ENCODE assay signal across 8 cellular contexts in genomic region chr1:53572061-53572801, GRCh38.
DNase-seq lines count a peak whose midpoint lies in the region; ATAC-seq and TF ChIP-seq lines count a peak whose summit lies in the region.

No MANE protein-coding gene starts in this region.

- H3K4me1 Mint-ChIP-seq in stimulated activated naive B cell treated with anti-CD40 and anti-IgM and Interleukin-4, amounts not matched to agents 10 μg/mL and 1 μg/mL and 100 μg/mL, for 72 hours: peaks cover 4 to 6% of the 10 kb centered on the region in 2 donors

- no peak overlapping the region for H3K27ac Mint-ChIP-seq in stimulated activated naive B cell treated with anti-CD40 and anti-IgM and Interleukin-4, amounts not matched to agents 10 μg/mL and 1 μg/mL and 100 μg/mL, for 72 hours

- peaks cover 7% of the 10 kb centered on the region in 2 donors for H3K9me3 Mint-ChIP-seq in stimulated activated naive B cell treated with anti-CD40 and anti-IgM and Interleukin-4, amounts not matched to agents 10 μg/mL and 1 μg/mL and 100 μg/mL, for 72 hours

- in situ Hi-C loops in astrocyte of the spinal cord (cut with HindIII; ENCODE audit: low sequenced_read_pairs): no loop called here

- no peak overlapping the region for H3K4me3 ChIP-seq in astrocyte of the spinal cord (ENCODE audit: low read depth, low read length)

- peak; percentile 81 for DNase-seq in DMS 273 (lab: John Stamatoyannopoulos, UW; ENCODE audit: unreplicated experiment)
- peak; percentile 78 for DNase-seq in NCI-H1105 (lab: John Stamatoyannopoulos, UW)
- DNase-seq in astrocyte of the spinal cord (ENCODE audit: low read depth, low spot score): peak; percentile 36
- peak; percentile 13 to 59 for DNase-seq in lung microvascular endothelial cell (ENCODE audit: low read depth in 2 of 2)
- no peak for DNase-seq in stimulated activated naive B cell treated with anti-CD40 and anti-IgM and Interleukin-4, amounts not matched to agents 10 μg/mL and 1 μg/mL and 100 μg/mL, for 72 hours
- DNase-seq in activated gamma-delta T cell treated with Interleukin-2 at 50 U/mL for 16 hours: no peak
- DNase-seq in stimulated activated CD4-positive, alpha-beta T cell treated with anti-CD3 and anti-CD28 coated beads, Interleukin-4, amount 100 ng/mL, for 4 hours: no peak
- no peak for DNase-seq in central memory CD4-positive, alpha-beta T cell

- H3K36me3 Mint-ChIP-seq in stimulated activated naive B cell treated with anti-CD40 and anti-IgM and Interleukin-4, amounts not matched to agents 10 μg/mL and 1 μg/mL and 100 μg/mL, for 72 hours: no peaks in the 10 kb centered on the region

- ATAC-seq in stimulated activated naive B cell treated with anti-CD40 and anti-IgM and Interleukin-4, amounts not matched to agents 10 μg/mL and 1 μg/mL and 100 μg/mL, for 72 hours (replicated peaks): no peak

- peaks cover 27 to 40% of the 10 kb centered on the region in 2 donors for H3K27me3 Mint-ChIP-seq in stimulated activated naive B cell treated with anti-CD40 and anti-IgM and Interleukin-4, amounts not matched to agents 10 μg/mL and 1 μg/mL and 100 μg/mL, for 72 hours

- H3K4me3 Mint-ChIP-seq in stimulated activated naive B cell treated with anti-CD40 and anti-IgM and Interleukin-4, amounts not matched to agents 10 μg/mL and 1 μg/mL and 100 μg/mL, for 72 hours: no peak overlapping the region

- no peak for TF ChIP-seq CTCF in astrocyte of the spinal cord (IDR thresholded peaks at IDR 0.05; ENCODE audit: low read depth, low read length)

Comparison
In these comparisons a context has a peak if more than half of its experiments do, and no peak if none do; other contexts are left out.
1. DNase-seq: peak in DMS 273 (single experiment), NCI-H1105 (single experiment), astrocyte of the spinal cord (single experiment) and lung microvascular endothelial cell (2 of 2); none in stimulated activated naive B cell treated with anti-CD40 and anti-IgM and Interleukin-4, amounts not matched to agents 10 μg/mL and 1 μg/mL and 100 μg/mL, for 72 hours (single experiment), activated gamma-delta T cell treated with Interleukin-2 at 50 U/mL for 16 hours (single experiment), stimulated activated CD4-positive, alpha-beta T cell treated with anti-CD3 and anti-CD28 coated beads, Interleukin-4, amount 100 ng/mL, for 4 hours (0 of 2) and central memory CD4-positive, alpha-beta T cell (single experiment).